In the genomic region with DNA sequence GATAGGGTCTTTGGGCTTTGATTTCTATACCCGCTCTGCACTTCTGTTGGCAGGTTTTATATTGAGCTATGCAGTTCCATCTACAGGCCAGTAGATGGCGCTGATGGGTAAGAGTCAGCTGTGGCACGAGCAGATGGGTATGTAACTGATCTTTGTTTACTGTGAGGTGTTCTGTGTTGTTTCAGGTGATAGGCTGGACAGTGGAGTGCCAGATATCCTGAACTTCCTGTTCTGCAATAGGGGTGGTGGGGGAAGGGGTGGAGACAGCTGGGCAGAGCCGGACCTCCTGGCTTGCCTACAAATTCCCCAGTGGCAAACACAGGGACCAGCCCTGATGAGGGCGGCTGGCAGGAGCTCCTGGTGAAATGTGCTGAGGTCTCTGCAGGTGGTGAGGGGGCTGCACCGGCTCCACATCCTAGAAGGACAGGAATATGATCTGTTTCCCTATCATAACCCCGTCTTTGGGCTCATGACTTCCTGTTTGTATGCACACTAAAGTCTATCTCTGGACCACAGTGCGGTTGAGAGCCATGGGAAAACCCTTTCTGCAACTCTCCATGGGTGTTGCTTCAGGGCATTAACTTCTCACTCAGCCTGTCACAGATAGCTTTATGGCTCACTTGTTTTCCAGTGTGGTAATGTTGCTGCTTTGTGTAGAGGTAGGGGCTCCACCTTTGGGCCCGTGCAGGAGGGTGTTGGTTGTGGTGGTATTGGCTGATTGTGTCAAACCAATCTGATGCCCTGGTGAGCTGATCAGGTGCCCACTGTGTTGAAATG, we compare ENCODE assay signal across 8 cellular contexts. TPM values are rescaled to one million over a fixed set of nuclear protein-coding genes. Genes with fewer than 3 reads are reported as not detected.
DNase-seq lines count a peak whose midpoint lies in the region; TF ChIP-seq lines count a peak whose summit lies in the region.

No MANE protein-coding gene starts in this region.

- DNase-seq in GM12865 (ENCODE audit: low read depth) (peak; percentile 84), HEK293T (ENCODE audit: extremely low spot score) (peak; percentile 41), NCI-H1092 (lab: John Stamatoyannopoulos, UW) (peak; percentile 16), SKM-1 treated with dmso at 0.1 percent for 144 hours (lab: John Stamatoyannopoulos, UW; ENCODE audit: unreplicated experiment) (peak; percentile 64), astrocyte of the cerebellum (ENCODE audit: low read depth) (peak; percentile 39), iPS DF 19.7 (ENCODE audit: low read depth, low spot score) (peak; percentile 70), smooth muscle cell (lab: John Stamatoyannopoulos, UW; ENCODE audit: unreplicated experiment) (no peak), middle frontal gyrus (ENCODE audit: extremely low spot score, low spot score) (no peak)

- no peaks in the 10 kb centered on the region for H3F3A ChIP-seq in smooth muscle cell (ENCODE audit: low read depth)

- POLR2A ChIA-PET in HEK293T (lab: Yijun Ruan, JAX) = interaction anchor here (0.7 to 3.1 kb wide), 2 partner anchors 14 to 873 kb away, joined by 3 to 15 read pairs; partner anchors contain the start of gene FAM98B

- H3K4me3 ChIP-seq in GM12865 (ENCODE audit: low read depth, low read length) = no peak overlapping the region; the same call in 1 of the 2 replicates
- no peak overlapping the region for H3K4me3 ChIP-seq in astrocyte of the cerebellum (ENCODE audit: low read depth, low read length)
- H3K4me3 ChIP-seq in smooth muscle cell = no peak overlapping the region

- 31% methylated on average over 9 of the region's 9 CpGs for WGBS in smooth muscle cell (ENCODE audit: low lambda C conversion rate)

- no peak overlapping the region for H3K27ac ChIP-seq in smooth muscle cell (ENCODE audit: low read depth)

- H3K4me2 ChIP-seq in smooth muscle cell = no peak overlapping the region

- H2AFZ ChIP-seq in smooth muscle cell (ENCODE audit: low read depth) = peak overlapping the region; percentile 21

- in situ Hi-C loops in astrocyte of the cerebellum (cut with HindIII; ENCODE audit: low sequenced_read_pairs) = no loop called here

- TF ChIP-seq CTCF in GM12865 (IDR thresholded peaks at IDR 0.05; ENCODE audit: insufficient read depth, low read depth, low read length, missing control alignments) (peak; percentile 92), astrocyte of the cerebellum (IDR thresholded peaks at IDR 0.05; ENCODE audit: low read depth, low read length, missing control alignments) (peak; percentile 98), smooth muscle cell (IDR thresholded peaks at IDR 0.05; ENCODE audit: borderline replicate concordance, insufficient read depth, poor library complexity, severe bottlenecking) (peak; percentile 94)

- H3K79me2 ChIP-seq in smooth muscle cell (ENCODE audit: low read depth) = no peaks in the 10 kb centered on the region

- peaks cover 5% of the 10 kb centered on the region for H3K9me3 ChIP-seq in smooth muscle cell (replicated peaks; ENCODE audit: low read depth)

- H3K27me3 ChIP-seq in smooth muscle cell (ENCODE audit: low read depth) = peaks cover 9% of the 10 kb centered on the region

- CTCF ChIA-PET in HEK293T (lab: Yijun Ruan, JAX) = interaction anchor here (0.5 to 1.8 kb wide), 13 partner anchors 10 to 260 kb away, joined by 3 to 20 read pairs (median 4); no protein-coding TSS in a partner anchor

- no peak overlapping the region for H3K9ac ChIP-seq in smooth muscle cell (ENCODE audit: low read depth)

- H3K4me1 ChIP-seq in smooth muscle cell (ENCODE audit: low read depth) = no peaks in the 10 kb centered on the region

- H4K20me1 ChIP-seq in smooth muscle cell (ENCODE audit: low read depth) = no peaks in the 10 kb centered on the region

- no peaks in the 10 kb centered on the region for H3K36me3 ChIP-seq in smooth muscle cell (ENCODE audit: low read depth)

TF ChIP-seq in HEK293T, 16 proteins besides CTCF, POLR2A, EP300 and RAD21:
- TF ChIP-seq TARDBP (IDR thresholded peaks at IDR 0.05) = no peak
- no peak for TF ChIP-seq L3MBTL2 (conservative IDR thresholded peaks at IDR 0.05)
- no peak for TF ChIP-seq BHLHE40 (IDR thresholded peaks at IDR 0.05; ENCODE audit: borderline replicate concordance)
- no peak for TF ChIP-seq CTBP1 (IDR thresholded peaks at IDR 0.05; ENCODE audit: borderline replicate concordance)
- TF ChIP-seq ELF4 (IDR thresholded peaks at IDR 0.05) = no peak
- no peak for TF ChIP-seq PKNOX1 (IDR thresholded peaks at IDR 0.05)
- no peak for TF ChIP-seq SP1 (IDR thresholded peaks at IDR 0.05)
- no peak for TF ChIP-seq FOXA1 (IDR thresholded peaks at IDR 0.05)
- no peak for TF ChIP-seq ZNF384 (IDR thresholded peaks at IDR 0.05)
- no peak for TF ChIP-seq NFRKB (IDR thresholded peaks at IDR 0.05)
- TF ChIP-seq ARNT (IDR thresholded peaks at IDR 0.05) = no peak
- no peak for TF ChIP-seq LEF1 (IDR thresholded peaks at IDR 0.05; ENCODE audit: borderline replicate concordance)
- TF ChIP-seq FOXM1 (IDR thresholded peaks at IDR 0.05; ENCODE audit: borderline replicate concordance) = no peak
- no peak for TF ChIP-seq FOXK2 (IDR thresholded peaks at IDR 0.05)
- no peak for TF ChIP-seq HDGF (IDR thresholded peaks at IDR 0.05; ENCODE audit: borderline replicate concordance)
- TF ChIP-seq SUZ12 (IDR thresholded peaks at IDR 0.05) = no peak

RNA-seq across cellular contexts. Expression of gene FAM98B, which starts 13.4 kb away (rescaled TPM):
- 5.1 and 6.5 TPM in 2 replicates for total RNA-seq in smooth muscle cell
- polyA plus RNA-seq in smooth muscle cell = 1.4 and 2.6 TPM in 2 replicates

Comparison
In these comparisons a context has a peak if more than half of its experiments do, and no peak if none do; other contexts are left out.
1. DNase-seq: peak in GM12865 (single experiment), HEK293T (single experiment), NCI-H1092 (single experiment), SKM-1 treated with dmso at 0.1 percent for 144 hours (single experiment), astrocyte of the cerebellum (single experiment) and iPS DF 19.7 (single experiment); none in smooth muscle cell (single experiment) and middle frontal gyrus (single experiment).
2. Peak in every context shown above with its lines, with median percentiles within 50 percentile points of each other: CTCF ChIP-seq.